ENCODE assay signal across 1 cellular context in genomic region chr3:149378420-149379388, GRCh38.
TF ChIP-seq lines count a peak whose summit lies in the region.

No MANE protein-coding gene starts in this region.

TF ChIP-seq in endothelial cell of umbilical vein, 7 proteins besides CTCF, POLR2A, EP300 and RAD21:
- TF ChIP-seq FOS (IDR thresholded peaks at IDR 0.05; ENCODE audit: borderline replicate concordance, insufficient read depth, low read length) (no peak), GATA2 (IDR thresholded peaks at IDR 0.05; ENCODE audit: insufficient read depth, insufficient read length, low read depth, low read length) (no peak), MYC (IDR thresholded peaks at IDR 0.05; ENCODE audit: low read depth, low read length) (no peak), JUN (IDR thresholded peaks at IDR 0.05; ENCODE audit: borderline replicate concordance, insufficient read depth, insufficient read length, low read depth) (no peak), EZH2 (IDR thresholded peaks at IDR 0.05; ENCODE audit: borderline replicate concordance, low read depth, low read length, severe bottlenecking) (no peak), POLR2AphosphoS5 (IDR thresholded peaks at IDR 0.05; ENCODE audit: insufficient read depth, low read depth, low read length) (no peak), MAX (IDR thresholded peaks at IDR 0.05; ENCODE audit: insufficient read depth, insufficient read length) (no peak)
